In the genomic region with DNA sequence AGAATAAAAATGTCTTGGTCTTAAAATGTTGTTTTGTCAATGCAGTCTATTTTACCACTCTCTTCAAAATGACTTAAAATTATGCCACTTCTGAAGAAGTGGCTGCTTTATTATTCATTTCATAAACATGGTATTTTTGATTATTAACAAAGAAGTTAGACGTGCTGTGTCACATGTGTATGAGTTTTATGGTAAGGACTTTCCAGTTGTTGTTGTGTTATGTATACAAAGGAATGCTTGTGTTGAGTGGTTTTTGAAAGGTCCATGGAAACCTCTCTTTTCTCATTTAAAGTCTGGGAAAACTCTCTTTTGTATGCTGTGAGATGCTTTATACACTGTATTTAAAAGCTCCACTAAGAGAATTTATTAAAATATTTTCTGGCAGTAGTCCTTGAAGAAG, we compare ENCODE assay signal across 3 cellular contexts.
"Had no signal": no experiment of that assay in that cellular context is flagged by ENCODE, and none has a peak within 500 bp of the region (broad histone marks: within the 10 kb centered on the region; RNA-seq: fewer than 3 reads in every experiment).

No MANE protein-coding gene starts in this region.

- DNase-seq: IMR-90 had no signal

- H3K4me3 ChIP-seq: K562 had no signal

- H3K27ac ChIP-seq: HL-60 had no signal
